In the genomic region with DNA sequence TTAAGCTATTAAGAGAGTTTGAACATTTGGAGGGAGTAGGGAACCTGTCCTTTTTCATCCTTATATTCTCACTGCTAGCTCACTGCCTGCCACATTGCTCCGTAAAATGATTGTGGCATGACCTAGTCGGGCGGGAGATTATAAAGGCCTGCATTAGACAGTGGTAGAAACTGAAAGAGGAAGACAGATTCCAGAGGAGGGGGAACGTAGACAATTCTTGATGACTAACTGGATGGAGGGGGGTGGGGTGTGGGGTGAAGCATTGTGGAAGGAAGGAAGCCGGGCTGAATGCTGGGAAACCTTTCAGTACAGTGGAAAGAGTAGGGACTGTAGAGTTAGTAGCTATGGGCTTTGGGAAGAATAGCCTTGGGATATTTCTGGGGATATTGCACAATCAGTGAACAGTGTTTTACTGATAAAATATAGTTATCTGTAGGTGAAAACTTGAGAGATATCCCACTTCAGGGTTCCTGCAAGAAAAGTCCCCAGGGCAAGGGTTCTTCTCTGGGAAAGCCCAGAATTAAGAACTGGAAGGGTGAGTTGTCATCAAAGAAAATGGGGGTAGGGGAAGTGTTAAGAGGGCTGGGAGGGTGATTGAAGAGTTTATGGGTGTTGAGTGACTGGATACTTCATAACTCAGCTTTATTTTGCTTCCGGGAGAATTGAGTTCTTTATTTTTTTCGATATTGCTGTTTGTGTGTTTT, we compare ENCODE assay signal across 8 cellular contexts. TPM values are rescaled to one million over a fixed set of nuclear protein-coding genes. Genes with fewer than 3 reads are reported as not detected.
DNase-seq lines count a peak whose midpoint lies in the region; ATAC-seq, FAIRE-seq and TF ChIP-seq lines count a peak whose summit lies in the region.

No MANE protein-coding gene starts in this region.

- H3K79me2 ChIP-seq in PC-3 (ENCODE audit: low read length), result peaks cover 72% of the 10 kb centered on the region

- no peak overlapping the region for H2AFZ ChIP-seq in PC-3 (ENCODE audit: low read length)

- TF ChIP-seq POLR2A in gastroesophageal sphincter (IDR thresholded peaks at IDR 0.05), result peak in 1 of 2 donors; percentile 31

- TF ChIP-seq CTCF in GM12864 (IDR thresholded peaks at IDR 0.05; ENCODE audit: low read depth, low read length, missing control alignments), result no peak
- TF ChIP-seq CTCF in PC-3 (conservative IDR thresholded peaks at IDR 0.05; ENCODE audit: low read depth, low read length), result no peak
- no peak for TF ChIP-seq CTCF in gastroesophageal sphincter (IDR thresholded peaks at IDR 0.05)

- H3K4me1 ChIP-seq in PC-3 (ENCODE audit: insufficient read depth, low read length) (peaks cover 45% of the 10 kb centered on the region), gastroesophageal sphincter (peaks cover 5 to 72% (median 35%) of the 10 kb centered on the region in 3 donors)

- intact Hi-C loops in PC-3 (cut with micrococcal nuclease), result loop anchor here (5.0 kb wide), 1 partner anchor 58 kb away; no protein-coding TSS in a partner anchor

- TF ChIP-seq EP300 in gastroesophageal sphincter (IDR thresholded peaks at IDR 0.05), result no peak

- H3K36me3 ChIP-seq in PC-3 (ENCODE audit: low read depth, low read length) (peaks cover 5% of the 10 kb centered on the region), gastroesophageal sphincter (peaks cover 0 to 11% of the 10 kb centered on the region in 2 donors)

- H3K27ac ChIP-seq in PC-3 (ENCODE audit: low read length) (peak overlapping the region; percentile 100), gastroesophageal sphincter (peak overlapping the region; percentile 76 to 98 (median 96))

- peak overlapping the region; percentile 97 for H3K4me2 ChIP-seq in PC-3 (ENCODE audit: low read length)

- WGBS in gastroesophageal sphincter (ENCODE audit: low coverage in 1 of 2), 2 donors, result 20 to 42% methylated on average over 4 to 7 of the region's 7 CpGs

- H4K20me1 ChIP-seq in PC-3 (ENCODE audit: low read length), result peaks cover 36% of the 10 kb centered on the region

- no TSS peak for BruUV-seq in PC-3 (replicated peaks; lab: Mats Ljungman, UMichigan)

- H3K9me3 ChIP-seq in PC-3 (ENCODE audit: low read length), result no peaks in the 10 kb centered on the region
- H3K9me3 ChIP-seq in gastroesophageal sphincter, result no peaks in the 10 kb centered on the region

- no peaks in the 10 kb centered on the region for H3K9me2 ChIP-seq in PC-3 (replicated peaks; ENCODE audit: low read length)

- H3K27me3 ChIP-seq in PC-3 (ENCODE audit: low read length) (no peaks in the 10 kb centered on the region), gastroesophageal sphincter (no peaks in the 10 kb centered on the region)

- DNase-seq in GM12864 (ENCODE audit: low read depth), result no peak
- peak; percentile 80 for DNase-seq in PC-3
- peak; percentile 40 for DNase-seq in activated gamma-delta T cell treated with anti-CD3 and anti-CD28 coated beads, Interleukin-2, amount 50 U/mL, for 16 hours (ENCODE audit: low read depth)
- DNase-seq in occipital lobe (lab: John Stamatoyannopoulos, UW), result peak; percentile 26
- DNase-seq in urothelium cell line (ENCODE audit: low spot score), result peak; percentile 91

- peaks cover 6% of the 10 kb centered on the region for H3F3A ChIP-seq in PC-3 (ENCODE audit: low read length, unreplicated experiment)

- POLR2A ChIA-PET in PC-3 (lab: Charles Lee; ENCODE audit: unreplicated experiment), result interaction anchor here (0.6 kb wide), 1 partner anchor 21 kb away, joined by 5 read pairs; no protein-coding TSS in a partner anchor

- H3K4me3 ChIP-seq in GM12864 (ENCODE audit: low read depth, low read length) (peak overlapping the region; percentile 82), PC-3 (ENCODE audit: low read length) (peak overlapping the region; percentile 80), gastroesophageal sphincter (peak overlapping the region; percentile 49 to 89)

- ATAC-seq in PC-3, result peak; percentile 68
- peak; percentile 81 for ATAC-seq in gastroesophageal sphincter
- no peak for ATAC-seq in HG02678 (IDR thresholded peaks at IDR 0.05; ENCODE audit: unreplicated experiment)
- no peak for ATAC-seq in GM19467 (IDR thresholded peaks at IDR 0.05; ENCODE audit: unreplicated experiment)

- peak overlapping the region; percentile 100 for H3K9ac ChIP-seq in PC-3 (ENCODE audit: low read length)

- peak; percentile 5 for FAIRE-seq in urothelium cell line (lab: Jason Lieb, UNC)

- CTCF ChIA-PET in PC-3 (lab: Charles Lee), result no interaction called here

RNA-seq across cellular contexts. Expression of a gene that starts 2.1 kb away (rescaled TPM):
- total RNA-seq in PC-3 (2014; rRNA removed), result 55.9 and 71.3 TPM in 2 replicates
- total RNA-seq in gastroesophageal sphincter, result 10 to 100 TPM; 30.6 to 62.3 (median 54.3) TPM
- 11.9 TPM for total RNA-seq in occipital lobe

RNA-seq across cellular contexts. Expression of a gene that starts 13.9 kb away (rescaled TPM):
- total RNA-seq in PC-3 (2014; rRNA removed) (14.8 TPM in 2 replicates), gastroesophageal sphincter (10 to 100 TPM; 25.0 to 44.5 (median 33.9) TPM), occipital lobe (43.7 TPM)

Comparison
In these comparisons a context has a peak if more than half of its experiments do, and no peak if none do; other contexts are left out.
1. ATAC-seq: peak in PC-3 (single experiment) and gastroesophageal sphincter (single experiment); none in HG02678 (single experiment) and GM19467 (single experiment).
2. Peak in every context shown above with its lines, with median percentiles within 50 percentile points of each other: H3K4me3 ChIP-seq.